1 cellular context compared by ENCODE assay signal in the genomic region with DNA sequence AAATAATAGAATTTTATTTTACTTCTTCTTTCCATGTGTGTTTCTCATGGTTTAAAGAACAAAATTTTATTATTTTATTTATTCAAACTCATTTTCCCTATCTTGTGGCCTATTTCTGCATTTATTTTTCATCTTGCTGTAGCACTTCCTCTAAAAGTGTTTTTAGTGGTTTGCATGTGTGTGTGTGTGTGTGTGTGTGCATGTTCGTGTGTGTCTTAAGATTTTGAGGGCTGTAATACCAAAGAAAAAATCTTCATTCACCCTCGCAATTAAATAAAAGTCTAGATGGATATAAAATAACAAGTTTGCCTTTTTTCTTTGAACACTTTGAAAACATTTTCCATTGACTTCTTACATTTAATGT.
TF ChIP-seq lines count a peak whose summit lies in the region.

No MANE protein-coding gene starts in this region.

TF ChIP-seq in GM12878, 131 proteins besides CTCF, POLR2A, EP300 and RAD21:
- TF ChIP-seq SP1 (IDR thresholded peaks at IDR 0.05; ENCODE audit: low read depth, low read length) (no peak), SPI1 (IDR thresholded peaks at IDR 0.05; ENCODE audit: borderline replicate concordance, insufficient read depth, low read depth, low read length) (peak; percentile 72; the same call in 1 of the 2 replicates), USF1 (IDR thresholded peaks at IDR 0.05; ENCODE audit: borderline replicate concordance, extremely low read length, insufficient read depth, low read depth, low read length) (no peak), TCF3 (IDR thresholded peaks at IDR 0.05; ENCODE audit: borderline replicate concordance, insufficient read depth, low read depth, low read length) (no peak), NBN (IDR thresholded peaks at IDR 0.05) (0 out of 2 replicates have a peak, but pooled peaks have one; percentile 44), RUNX3 (IDR thresholded peaks at IDR 0.05; ENCODE audit: low read length) (peak; percentile 80), IKZF2 (IDR thresholded peaks at IDR 0.05) (peak in 1 of 2 experiments; percentile 34; a peak in 1 of 4 replicates)
